In the genomic region with DNA sequence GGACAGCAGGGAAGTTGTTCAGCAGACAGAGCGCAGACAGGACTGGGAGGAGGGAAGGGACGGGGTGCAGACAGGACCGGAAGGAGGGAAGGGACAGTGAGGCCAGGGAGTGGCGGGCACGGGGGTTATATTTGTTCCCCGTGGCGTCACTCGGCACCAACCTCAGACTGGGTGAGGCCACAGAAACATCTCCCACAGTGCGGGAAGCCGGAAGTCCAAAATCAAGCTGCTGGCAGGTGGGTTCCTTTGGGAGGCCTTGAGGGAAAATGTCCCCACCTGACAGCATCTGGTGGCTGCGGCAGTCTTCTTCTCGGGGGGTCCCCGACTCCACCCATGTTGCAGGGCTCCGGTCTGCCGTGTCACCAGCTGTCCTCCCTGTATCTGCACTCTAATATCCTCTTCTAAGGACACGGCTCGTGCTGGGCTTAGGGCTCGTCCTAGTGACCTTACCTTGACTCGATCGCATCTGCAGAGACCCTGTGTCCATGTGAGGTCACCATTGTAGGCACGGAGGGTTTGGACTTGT, we compare ENCODE assay signal across 12 cellular contexts.
A peak's percentile ranks its signal among the peaks of the same experiment; 100 is the strongest.
DNase-seq lines count a peak whose midpoint lies in the region; ATAC-seq, FAIRE-seq and TF ChIP-seq lines count a peak whose summit lies in the region.
"Had no signal": no experiment of that assay in that cellular context is flagged by ENCODE, and none has a peak within 500 bp of the region (broad histone marks: within the 10 kb centered on the region; RNA-seq: fewer than 3 reads in every experiment).

No MANE protein-coding gene starts in this region.

- no peak overlapping the region for H3K4me3 Mint-ChIP-seq in activated naive CD4-positive, alpha-beta T cell treated with anti-CD3 and anti-CD28 coated beads, Interleukin-2, amount 50 U/mL, for 24 hours
- H3K4me3 Mint-ChIP-seq in activated naive CD4-positive, alpha-beta T cell treated with anti-CD3 and anti-CD28 coated beads, Interleukin-2, amount 10 ng/mL, durations not matched to agents 7 days and 5 days: no peak overlapping the region
- no peak overlapping the region for H3K4me3 Mint-ChIP-seq in activated T-helper 17 cell treated with anti-CD3 and anti-CD28 coated beads, Interleukin-2, amount 50 U/mL, for 72 hours
- H3K4me3 Mint-ChIP-seq: CD8-positive, alpha-beta memory T cell had no signal

- H3K9me3 ChIP-seq in kidney (ENCODE audit: control insufficient read depth in 1 of 2, low read length in 2 of 2) (no peaks in the 10 kb centered on the region), smooth muscle cell (replicated peaks; ENCODE audit: low read depth) (no peaks in the 10 kb centered on the region), adrenal gland (replicated peaks in 1 of 3) (no peaks in the 10 kb centered on the region), hepatocyte (ENCODE audit: low read depth) (no peaks in the 10 kb centered on the region)
- no peaks in the 10 kb centered on the region for H3K9me3 ChIP-seq in effector memory CD4-positive, alpha-beta T cell (ENCODE audit: control insufficient read depth, low read length)

- no peak overlapping the region for H3K27ac ChIP-seq in kidney (ENCODE audit: low read depth in 2 of 2, low read length in 2 of 2)
- peak overlapping the region; percentile 88 for H3K27ac ChIP-seq in smooth muscle cell (ENCODE audit: low read depth)
- no peak overlapping the region for H3K27ac ChIP-seq in adrenal gland
- no peak overlapping the region for H3K27ac ChIP-seq in hepatocyte
- no peak overlapping the region for H3K27ac ChIP-seq in effector memory CD4-positive, alpha-beta T cell (ENCODE audit: insufficient read depth, low read length, poor library complexity, severe bottlenecking)
- H3K27ac ChIP-seq: coronary artery had no signal

- TF ChIP-seq CTCF in kidney (IDR thresholded peaks at IDR 0.05; ENCODE audit: borderline replicate concordance, extremely low read depth, insufficient read depth): no peak
- TF ChIP-seq CTCF in smooth muscle cell (IDR thresholded peaks at IDR 0.05; ENCODE audit: borderline replicate concordance, insufficient read depth, poor library complexity, severe bottlenecking): no peak
- no peak for TF ChIP-seq CTCF in adrenal gland (IDR thresholded peaks at IDR 0.05)
- no peak for TF ChIP-seq CTCF in hepatocyte (IDR thresholded peaks at IDR 0.05; ENCODE audit: poor library complexity)

- H3K27me3 Mint-ChIP-seq in activated naive CD4-positive, alpha-beta T cell treated with anti-CD3 and anti-CD28 coated beads, Interleukin-2, amount 50 U/mL, for 24 hours: no peaks in the 10 kb centered on the region
- no peaks in the 10 kb centered on the region for H3K27me3 Mint-ChIP-seq in activated naive CD4-positive, alpha-beta T cell treated with anti-CD3 and anti-CD28 coated beads, Interleukin-2, amount 10 ng/mL, durations not matched to agents 7 days and 5 days
- H3K27me3 Mint-ChIP-seq in activated T-helper 17 cell treated with anti-CD3 and anti-CD28 coated beads, Interleukin-2, amount 50 U/mL, for 72 hours: no peaks in the 10 kb centered on the region

- H3K4me1 ChIP-seq in kidney (ENCODE audit: control insufficient read depth in 1 of 2, insufficient read depth in 1 of 2, low read depth in 1 of 2, low read length in 2 of 2): peaks cover 0 to 5% of the 10 kb centered on the region in 2 donors
- H3K4me1 ChIP-seq in smooth muscle cell (ENCODE audit: low read depth): no peaks in the 10 kb centered on the region
- H3K4me1 ChIP-seq in adrenal gland (replicated peaks in 1 of 2): no peaks in the 10 kb centered on the region
- H3K4me1 ChIP-seq in hepatocyte (ENCODE audit: insufficient read depth): peaks cover 2% of the 10 kb centered on the region
- peaks cover 7% of the 10 kb centered on the region for H3K4me1 ChIP-seq in effector memory CD4-positive, alpha-beta T cell (ENCODE audit: control insufficient read depth, insufficient read depth, low read length, poor library complexity, severe bottlenecking)

- H3K27ac Mint-ChIP-seq in activated naive CD4-positive, alpha-beta T cell treated with anti-CD3 and anti-CD28 coated beads, Interleukin-2, amount 50 U/mL, for 24 hours: peak overlapping the region; percentile 68
- H3K27ac Mint-ChIP-seq in activated naive CD4-positive, alpha-beta T cell treated with anti-CD3 and anti-CD28 coated beads, Interleukin-2, amount 10 ng/mL, durations not matched to agents 7 days and 5 days: no peak overlapping the region
- peak overlapping the region; percentile 85 for H3K27ac Mint-ChIP-seq in activated T-helper 17 cell treated with anti-CD3 and anti-CD28 coated beads, Interleukin-2, amount 50 U/mL, for 72 hours

- no peak for FAIRE-seq in kidney (lab: Jason Lieb, UNC)

- H3K4me3 ChIP-seq in kidney (ENCODE audit: low read length in 2 of 2) (no peak overlapping the region), smooth muscle cell (no peak overlapping the region), adrenal gland (no peak overlapping the region), hepatocyte (no peak overlapping the region)
- no peak overlapping the region for H3K4me3 ChIP-seq in effector memory CD4-positive, alpha-beta T cell (ENCODE audit: insufficient read depth, low read depth, low read length, poor library complexity, severe bottlenecking)
- H3K4me3 ChIP-seq: coronary artery had no signal

- H3K4me2 ChIP-seq in smooth muscle cell: no peak overlapping the region
- H3K4me2 ChIP-seq in hepatocyte: no peak overlapping the region

- no peaks in the 10 kb centered on the region for H3K9me2 ChIP-seq in hepatocyte (replicated peaks; ENCODE audit: insufficient read depth)

- 92% methylated on average over 20 of the region's 21 CpGs for WGBS in smooth muscle cell (ENCODE audit: low lambda C conversion rate)
- WGBS in adrenal gland, 4 donors: 82 to 87% (median 87%) methylated on average over 11 to 21 of the region's 21 CpGs
- 85% methylated on average over 13 of the region's 21 CpGs for WGBS in hepatocyte (ENCODE audit: low lambda C conversion rate, missing lambda C conversion rate)

- H3K27me3 ChIP-seq in smooth muscle cell (ENCODE audit: low read depth): no peaks in the 10 kb centered on the region
- H3K27me3 ChIP-seq in adrenal gland: no peaks in the 10 kb centered on the region
- H3K27me3 ChIP-seq in hepatocyte: no peaks in the 10 kb centered on the region
- H3K27me3 ChIP-seq in effector memory CD4-positive, alpha-beta T cell (replicated peaks; ENCODE audit: control insufficient read depth, insufficient read depth, low read length, poor library complexity, severe bottlenecking): no peaks in the 10 kb centered on the region

- peaks cover 15% of the 10 kb centered on the region for H3K4me1 Mint-ChIP-seq in activated naive CD4-positive, alpha-beta T cell treated with anti-CD3 and anti-CD28 coated beads, Interleukin-2, amount 50 U/mL, for 24 hours
- H3K4me1 Mint-ChIP-seq in activated naive CD4-positive, alpha-beta T cell treated with anti-CD3 and anti-CD28 coated beads, Interleukin-2, amount 10 ng/mL, durations not matched to agents 7 days and 5 days: peaks cover 17% of the 10 kb centered on the region
- peaks cover 19% of the 10 kb centered on the region for H3K4me1 Mint-ChIP-seq in activated T-helper 17 cell treated with anti-CD3 and anti-CD28 coated beads, Interleukin-2, amount 50 U/mL, for 72 hours

- TF ChIP-seq POLR2A in adrenal gland (IDR thresholded peaks at IDR 0.05): no peak

- peaks cover 13% of the 10 kb centered on the region for H4K20me1 ChIP-seq in smooth muscle cell (ENCODE audit: low read depth)
- H4K20me1 ChIP-seq in hepatocyte (ENCODE audit: insufficient read depth, poor library complexity, severe bottlenecking): no peaks in the 10 kb centered on the region

- no peaks in the 10 kb centered on the region for H3K9me3 Mint-ChIP-seq in activated naive CD4-positive, alpha-beta T cell treated with anti-CD3 and anti-CD28 coated beads, Interleukin-2, amount 50 U/mL, for 24 hours
- no peaks in the 10 kb centered on the region for H3K9me3 Mint-ChIP-seq in activated naive CD4-positive, alpha-beta T cell treated with anti-CD3 and anti-CD28 coated beads, Interleukin-2, amount 10 ng/mL, durations not matched to agents 7 days and 5 days
- no peaks in the 10 kb centered on the region for H3K9me3 Mint-ChIP-seq in activated T-helper 17 cell treated with anti-CD3 and anti-CD28 coated beads, Interleukin-2, amount 50 U/mL, for 72 hours
- H3K9me3 Mint-ChIP-seq: CD8-positive, alpha-beta memory T cell had no signal

- H3K36me3 ChIP-seq in kidney (ENCODE audit: control insufficient read depth in 1 of 2, insufficient read depth in 2 of 2, low read length in 2 of 2) (peaks cover 16 to 71% of the 10 kb centered on the region in 2 donors), smooth muscle cell (ENCODE audit: low read depth) (no peaks in the 10 kb centered on the region), adrenal gland (replicated peaks in 1 of 2) (peaks cover 0 to 45% of the 10 kb centered on the region in 2 donors), hepatocyte (replicated peaks; ENCODE audit: insufficient read depth, low read depth) (no peaks in the 10 kb centered on the region)
- peaks cover under 1% of the 10 kb centered on the region for H3K36me3 ChIP-seq in effector memory CD4-positive, alpha-beta T cell (ENCODE audit: control insufficient read depth, insufficient read depth, low read length)

- peaks cover 25% of the 10 kb centered on the region for H3F3A ChIP-seq in smooth muscle cell (ENCODE audit: low read depth)

- no peak for ATAC-seq in activated T-helper 17 cell treated with anti-CD3 and anti-CD28 coated beads, Interleukin-2, amount 50 U/mL, for 72 hours (replicated peaks)

- no peak for DNase-seq in activated naive CD4-positive, alpha-beta T cell treated with anti-CD3 and anti-CD28 coated beads, Interleukin-2, amount 10 ng/mL, durations not matched to agents 7 days and 5 days
- DNase-seq in kidney: peak; percentile 64
- DNase-seq in smooth muscle cell (lab: John Stamatoyannopoulos, UW; ENCODE audit: unreplicated experiment): no peak
- DNase-seq in adrenal gland: no peak
- no peak for DNase-seq in hepatocyte (ENCODE audit: low spot score)
- DNase-seq in effector memory CD4-positive, alpha-beta T cell: no peak
- DNase-seq: activated CD8-positive, alpha-beta memory T cell treated with anti-CD3 and anti-CD28 coated beads for 24 hours; CD8-positive, alpha-beta memory T cell; NCI-H1417 treated with DMSO at 0.1 percent for 48 hours had no signal

- H3K9ac ChIP-seq in kidney (ENCODE audit: low read length in 2 of 2) (no peak overlapping the region), smooth muscle cell (ENCODE audit: low read depth) (peak overlapping the region; percentile 72)

- H3K79me2 ChIP-seq in smooth muscle cell (ENCODE audit: low read depth) (no peaks in the 10 kb centered on the region), hepatocyte (no peaks in the 10 kb centered on the region)

- H2AFZ ChIP-seq in smooth muscle cell (ENCODE audit: low read depth) (no peak overlapping the region), hepatocyte (no peak overlapping the region)

- intact Hi-C loops in kidney (cut with DNase I) (no loop called here), adrenal gland (cut with DNase I) (loop anchor here in 1 of 2 donors (10.0 kb wide), 1 partner anchor 401 kb away; no protein-coding TSS in a partner anchor)

- no peaks in the 10 kb centered on the region for H3K36me3 Mint-ChIP-seq in activated naive CD4-positive, alpha-beta T cell treated with anti-CD3 and anti-CD28 coated beads, Interleukin-2, amount 50 U/mL, for 24 hours
- peaks cover 8% of the 10 kb centered on the region for H3K36me3 Mint-ChIP-seq in activated naive CD4-positive, alpha-beta T cell treated with anti-CD3 and anti-CD28 coated beads, Interleukin-2, amount 10 ng/mL, durations not matched to agents 7 days and 5 days
- H3K36me3 Mint-ChIP-seq in activated T-helper 17 cell treated with anti-CD3 and anti-CD28 coated beads, Interleukin-2, amount 50 U/mL, for 72 hours (ENCODE audit: low read depth): peaks cover 34% of the 10 kb centered on the region

- CTCF ChIA-PET in activated naive CD4-positive, alpha-beta T cell treated with anti-CD3 and anti-CD28 coated beads, Interleukin-2, amount 10 ng/mL, durations not matched to agents 7 days and 5 days (lab: Charles Lee): interaction anchor here (2.8 to 5.4 kb wide), 2 partner anchors 38 to 210 kb away, joined by 9 to 142 read pairs; no protein-coding TSS in a partner anchor
